Comparison of ENCODE assay signal across 18 cellular contexts in genomic region chr13:20142927-20143480, GRCh38. TPM values are rescaled to one million over a fixed set of nuclear protein-coding genes. Genes with fewer than 3 reads are reported as not detected.
"Had no signal": no experiment of that assay in that cellular context is flagged by ENCODE, and none has a peak within 500 bp of the region (broad histone marks: within the 10 kb centered on the region; RNA-seq: fewer than 3 reads in every experiment).

No MANE protein-coding gene starts in this region.

- H2AFZ ChIP-seq: hepatocyte had no signal

- H3K79me2 ChIP-seq: hepatocyte had no signal

- H3K4me2 ChIP-seq: hepatocyte had no signal

- H3K27ac Mint-ChIP-seq: naive B cell; stimulated activated effector memory CD8-positive, alpha-beta T cell treated with anti-CD3 and anti-CD28 coated beads, Interleukin-12 subunit alpha, Interleukin-12 subunit beta, amount 100 ng/mL, for 72 hours had no signal

- ATAC-seq: foreskin keratinocyte; left colon; left ventricle myocardium superior; stimulated activated effector memory CD8-positive, alpha-beta T cell treated with anti-CD3 and anti-CD28 coated beads, Interleukin-12 subunit alpha, Interleukin-12 subunit beta, amount 100 ng/mL, for 72 hours; stimulated activated naive CD8-positive, alpha-beta T cell treated with anti-CD3 and anti-CD28 coated beads, Interleukin-15, Interleukin-2, amounts not matched to agents 100 U/mL and 50 U/mL, for 24 hours; upper lobe of right lung had no signal

- H3K27me3 ChIP-seq: ovary, vagina had no signal

- H3K27ac ChIP-seq: foreskin keratinocyte, hepatocyte, ovary, tibial artery, upper lobe of right lung, vagina had no signal

- H3K9me3 ChIP-seq: ovary, tibial artery, upper lobe of right lung, vagina had no signal

- H3K4me1 Mint-ChIP-seq: stimulated activated effector memory CD8-positive, alpha-beta T cell treated with anti-CD3 and anti-CD28 coated beads, Interleukin-12 subunit alpha, Interleukin-12 subunit beta, amount 100 ng/mL, for 72 hours had no signal

- H3K4me1 ChIP-seq: foreskin keratinocyte, upper lobe of right lung had no signal

- DNase-seq: effector memory CD4-positive, alpha-beta T cell; foreskin keratinocyte; left colon; left ventricle myocardium superior; mesenchymal stem cell; naive B cell; ovary; small intestine; stimulated activated CD4-positive, alpha-beta T cell treated with anti-CD3 and anti-CD28 coated beads, Interleukin-2, amount 100 ng/mL, for 48 hours; stimulated activated naive CD8-positive, alpha-beta T cell treated with anti-CD3 and anti-CD28 coated beads, Interleukin-15, Interleukin-2, amounts not matched to agents 100 U/mL and 50 U/mL, for 24 hours; tibial artery; upper lobe of right lung had no signal

- H3K36me3 ChIP-seq: ovary, tibial artery, upper lobe of right lung, vagina had no signal

- H3K36me3 Mint-ChIP-seq: naive B cell; stimulated activated effector memory CD8-positive, alpha-beta T cell treated with anti-CD3 and anti-CD28 coated beads, Interleukin-12 subunit alpha, Interleukin-12 subunit beta, amount 100 ng/mL, for 72 hours had no signal

- H3K9me3 Mint-ChIP-seq: stimulated activated effector memory CD8-positive, alpha-beta T cell treated with anti-CD3 and anti-CD28 coated beads, Interleukin-12 subunit alpha, Interleukin-12 subunit beta, amount 100 ng/mL, for 72 hours had no signal

- H3K4me3 Mint-ChIP-seq: stimulated activated effector memory CD8-positive, alpha-beta T cell treated with anti-CD3 and anti-CD28 coated beads, Interleukin-12 subunit alpha, Interleukin-12 subunit beta, amount 100 ng/mL, for 72 hours had no signal

- H3K4me3 ChIP-seq: hepatocyte, lung, ovary, upper lobe of right lung, vagina had no signal

RNA-seq across cellular contexts. Expression of gene GJA3, which starts 17.8 kb away (rescaled TPM):
- total RNA-seq: left colon, posterior vena cava, upper lobe of right lung, vagina had no signal
- polyA plus RNA-seq: neural cell had no signal

RNA-seq across cellular contexts. Expression of gene GJB2, which starts 49.7 kb away (rescaled TPM):
- polyA plus RNA-seq: neural cell had no signal
